Comparison of ENCODE assay signal across 1 cellular context in genomic region chr20:10922521-10922920, GRCh38.
TF ChIP-seq lines count a peak whose summit lies in the region.

No MANE protein-coding gene starts in this region.

TF ChIP-seq in A549, 52 proteins besides CTCF, POLR2A, EP300 and RAD21 (continued from another document):
- TF ChIP-seq ELK1 (IDR thresholded peaks at IDR 0.05; ENCODE audit: low read depth, low read length) = no peak
- TF ChIP-seq EHMT2 (IDR thresholded peaks at IDR 0.05; ENCODE audit: low read depth) = no peak
- TF ChIP-seq CHD4 (IDR thresholded peaks at IDR 0.05; ENCODE audit: borderline replicate concordance) = no peak
- no peak for TF ChIP-seq ZFP36 (IDR thresholded peaks at IDR 0.05; ENCODE audit: borderline replicate concordance, partially characterized antibody)
- TF ChIP-seq RCOR1 (IDR thresholded peaks at IDR 0.05; ENCODE audit: low read depth, low read length) = no peak
- no peak for TF ChIP-seq HDAC2 (IDR thresholded peaks at IDR 0.05)
- no peak for TF ChIP-seq TFCP2L1 (CRISPR knock-in tag; IDR thresholded peaks at IDR 0.05)
- TF ChIP-seq HOXB13 (CRISPR knock-in tag; IDR thresholded peaks at IDR 0.05; ENCODE audit: low read depth) = no peak
- TF ChIP-seq HOXA7 (CRISPR knock-in tag; IDR thresholded peaks at IDR 0.05) = no peak
- no peak for TF ChIP-seq USF2 (IDR thresholded peaks at IDR 0.05)
- TF ChIP-seq SREBF2 (IDR thresholded peaks at IDR 0.05) = no peak
- TF ChIP-seq RFX5 (IDR thresholded peaks at IDR 0.05) = no peak
